ENCODE assay signal across 17 cellular contexts in genomic region chr9:124743686-124744348, GRCh38. TPM values are rescaled to one million over a fixed set of nuclear protein-coding genes. Genes with fewer than 3 reads are reported as not detected.
DNase-seq lines count a peak whose midpoint lies in the region; ATAC-seq and TF ChIP-seq lines count a peak whose summit lies in the region.
"Had no signal": no experiment of that assay in that cellular context is flagged by ENCODE, and none has a peak within 500 bp of the region (broad histone marks: within the 10 kb centered on the region; RNA-seq: fewer than 3 reads in every experiment).

No MANE protein-coding gene starts in this region.

- H3K27me3 ChIP-seq in HAP-1 (ENCODE audit: low read depth) = no peaks in the 10 kb centered on the region
- no peaks in the 10 kb centered on the region for H3K27me3 ChIP-seq in psoas muscle (ENCODE audit: insufficient read depth in 3 of 3, low read length in 2 of 3)

- H3K4me3 ChIP-seq in HAP-1 (no peak overlapping the region), psoas muscle (no peak overlapping the region)
- H3K4me3 ChIP-seq: prostate gland had no signal

- in situ Hi-C loops in HAP-1 (cut with MboI; ENCODE audit: low sequenced_read_pairs) = no loop called here

- no peak overlapping the region for H3K27ac ChIP-seq in psoas muscle
- H3K27ac ChIP-seq: prostate gland had no signal

- H3K4me1 ChIP-seq in HAP-1 = peaks cover 25% of the 10 kb centered on the region
- H3K4me1 ChIP-seq in psoas muscle = no peaks in the 10 kb centered on the region
- H3K4me1 ChIP-seq: prostate gland had no signal

- DNase-seq in A172 (ENCODE audit: low spot score) = peak; percentile 26
- DNase-seq in HAP-1 (ENCODE audit: low spot score in 2 of 2) = peak; percentile 73 to 94
- peak; percentile 39 for DNase-seq in SW480 (ENCODE audit: low spot score)
- peak; percentile 50 for DNase-seq in glomerular visceral epithelial cell (ENCODE audit: extremely low spot score)
- DNase-seq in NCI-H510A treated with DMSO at 0.1 percent for 48 hours (lab: John Stamatoyannopoulos, UW) = no peak
- no peak for DNase-seq in psoas muscle
- DNase-seq in NCI-H2171 treated with DMSO at 0.1 percent for 48 hours (lab: John Stamatoyannopoulos, UW) = no peak
- DNase-seq: activated CD4-positive, alpha-beta memory T cell treated with anti-CD3 and anti-CD28 coated beads, Interleukin-2, amount 10 ng/mL, durations not matched to agents 7 days and 5 days; anterior cingulate cortex; Calu3; hippocampal formation; NCI-H1105 treated with DMSO at 0.1 percent for 48 hours; NK-92 treated with Interleukin-12 subunit alpha and Interleukin-12 subunit beta, amount 100 ng/mL, for 24 hours; SIG-M5; stimulated activated CD4-positive, alpha-beta T cell treated with anti-CD3 and anti-CD28 coated beads, Interleukin-1b, Interleukin-23, amount 100 ng/mL, for 48 hours had no signal

- intact Hi-C loops in psoas muscle (cut with DNase I) = no loop called here

- no peaks in the 10 kb centered on the region for H3K36me3 ChIP-seq in HAP-1 (replicated peaks)
- no peaks in the 10 kb centered on the region for H3K36me3 ChIP-seq in psoas muscle (ENCODE audit: insufficient read depth in 1 of 2, low read depth in 1 of 2)
- H3K36me3 ChIP-seq: prostate gland had no signal

- no peak for TF ChIP-seq CTCF in psoas muscle (IDR thresholded peaks at IDR 0.05)

- H3K9me3 ChIP-seq in HAP-1 (no peaks in the 10 kb centered on the region; the same call in 1 of the 2 replicates), psoas muscle (no peaks in the 10 kb centered on the region)
- H3K9me3 ChIP-seq: prostate gland had no signal

- WGBS in psoas muscle, 3 donors = 82 to 86% (median 85%) methylated on average over 5 of the region's 5 CpGs

- no peak for ATAC-seq in psoas muscle
- no peak for ATAC-seq in HG03108 (IDR thresholded peaks at IDR 0.05; ENCODE audit: unreplicated experiment)

RNA-seq across cellular contexts. Expression of gene NR6A1, which starts 27.3 kb away (rescaled TPM):
- 0.28 and 1.2 TPM in 2 replicates for total RNA-seq in A172 (2014; rRNA removed; shearing (Covaris generic))
- total RNA-seq in psoas muscle = 1 to 10 TPM in 3 of 4 donors, under 1 TPM in 1; 0.54 to 2.6 (median 1.6) TPM
- polyA plus RNA-seq in psoas muscle = under 1 TPM; 0.32 to 0.70 (median 0.39) TPM

RNA-seq across cellular contexts. Expression of gene OLFML2A, which starts 33.1 kb away (rescaled TPM):
- 12.0 and 18.0 TPM in 2 replicates for total RNA-seq in A172 (2014; rRNA removed; shearing (Covaris generic))
- 10 to 100 TPM in 3 of 4 donors, 1 to 10 TPM in 1; 7.1 to 30.3 (median 13.2) TPM for total RNA-seq in psoas muscle
- 1 to 10 TPM; 3.0 to 5.1 (median 4.0) TPM for polyA plus RNA-seq in psoas muscle
- total RNA-seq: activated CD4-positive, alpha-beta memory T cell treated with anti-CD3 and anti-CD28 coated beads, Interleukin-2, amount 10 ng/mL, durations not matched to agents 7 days and 5 days had no signal

Comparison
In these comparisons a context has a peak if more than half of its experiments do, and no peak if none do; other contexts are left out.
1. DNase-seq: peak in A172 (single experiment), HAP-1 (2 of 2), SW480 (single experiment) and glomerular visceral epithelial cell (single experiment); none in NCI-H510A treated with DMSO at 0.1 percent for 48 hours (single experiment), psoas muscle (0 of 2) and NCI-H2171 treated with DMSO at 0.1 percent for 48 hours (single experiment).